8 cellular contexts compared by ENCODE assay signal in the genomic region with DNA sequence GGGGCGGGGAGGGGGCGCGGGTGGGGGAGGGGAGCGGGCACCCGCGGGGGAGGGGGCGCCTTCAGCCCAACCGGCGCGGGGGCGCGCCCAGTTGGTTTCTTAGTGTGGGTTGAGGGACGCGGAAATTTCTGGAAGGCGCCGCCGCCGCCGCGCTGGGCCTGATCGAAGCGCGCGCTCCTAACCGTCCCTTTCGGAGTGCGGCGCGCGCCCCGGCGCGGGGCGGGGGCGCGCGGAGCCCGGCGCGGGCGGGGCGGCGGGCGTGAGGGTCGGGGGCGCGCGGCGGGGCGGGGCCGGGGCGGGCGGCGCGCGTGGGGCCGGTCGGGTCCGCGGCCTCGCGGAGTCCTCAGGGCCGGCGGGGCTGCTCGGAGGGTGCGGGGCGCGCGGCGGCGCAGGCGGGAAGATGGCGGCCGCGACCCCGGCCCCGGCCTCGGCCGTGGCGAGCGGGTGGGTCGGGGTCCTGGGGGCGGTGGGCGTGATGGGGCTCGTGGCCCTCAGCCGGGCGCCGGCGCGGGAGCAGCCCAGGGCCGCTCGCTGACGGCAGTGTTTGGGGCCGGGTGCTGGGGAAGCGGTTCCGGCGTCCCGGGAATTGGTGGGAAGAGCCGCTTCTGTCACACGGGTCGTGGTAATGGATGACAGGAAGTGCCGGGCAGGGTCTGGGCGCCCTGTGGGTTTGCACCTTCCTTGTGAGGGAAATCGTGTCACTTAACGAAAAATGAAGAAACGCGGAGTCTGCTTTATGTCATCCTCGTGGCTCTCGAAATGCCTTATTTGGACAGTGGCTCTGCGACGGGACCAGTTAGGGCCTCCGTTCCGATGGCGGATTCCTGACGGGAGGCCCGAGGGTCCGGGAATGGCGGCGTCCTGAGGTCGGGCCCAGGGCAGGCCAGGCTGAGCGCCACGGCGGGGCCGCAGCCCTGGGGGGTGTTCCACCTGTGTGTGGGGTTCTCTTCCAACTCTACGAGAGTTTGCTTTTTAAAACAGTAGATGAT. TPM values are rescaled to one million over a fixed set of nuclear protein-coding genes. Genes with fewer than 3 reads are reported as not detected.
A peak's percentile ranks its signal among the peaks of the same experiment; 100 is the strongest.
DNase-seq lines count a peak whose midpoint lies in the region; ATAC-seq, FAIRE-seq and TF ChIP-seq lines count a peak whose summit lies in the region.

No MANE protein-coding gene starts in this region.

- H3K9ac ChIP-seq in stomach smooth muscle (ENCODE audit: low read length in 2 of 2): peak overlapping the region; percentile 83 to 85

- peaks cover 18% of the 10 kb centered on the region for H3K4me1 ChIP-seq in PC-9 (replicated peaks; ENCODE audit: insufficient read depth)
- H3K4me1 ChIP-seq in stomach smooth muscle (ENCODE audit: control insufficient read depth, insufficient read depth, low read length): peaks cover 11% of the 10 kb centered on the region

- POLR2A ChIA-PET in PC-9 (lab: Charles Lee; ENCODE audit: unreplicated experiment): interaction anchor here (0.7 kb wide), 1 partner anchor 19 kb away, joined by 3 read pairs; no protein-coding TSS in a partner anchor

- H3K36me3 Mint-ChIP-seq in activated T-helper 2 cell treated with anti-CD3 and anti-CD28 coated beads, Interferon-gamma antibody, Interleukin-2, Interleukin-4, amounts not matched to agents 10 μg/mL and 5 μg/mL and 100 μg/mL, durations not matched to agents 14 hours and 24 hours and 36 hours (ENCODE audit: low read depth): peaks cover 25% of the 10 kb centered on the region
- H3K36me3 Mint-ChIP-seq in nephron (ENCODE audit: low read depth): peaks cover 35% of the 10 kb centered on the region

- H3K27me3 ChIP-seq in PC-9 (ENCODE audit: insufficient read depth, low read depth) (no peaks in the 10 kb centered on the region), stomach smooth muscle (ENCODE audit: control insufficient read depth in 1 of 2, insufficient read depth in 2 of 2, low read length in 2 of 2) (no peaks in the 10 kb centered on the region)

- no peaks in the 10 kb centered on the region for H3K9me3 Mint-ChIP-seq in activated T-helper 2 cell treated with anti-CD3 and anti-CD28 coated beads, Interferon-gamma antibody, Interleukin-2, Interleukin-4, amounts not matched to agents 10 μg/mL and 5 μg/mL and 100 μg/mL, durations not matched to agents 14 hours and 24 hours and 36 hours
- H3K9me3 Mint-ChIP-seq in nephron: peaks cover 18% of the 10 kb centered on the region

- intact Hi-C loops in PC-9 (cut with micrococcal nuclease; ENCODE audit: unreplicated experiment): loop anchor here (1.0 kb wide), 1 partner anchor 20 kb away; no protein-coding TSS in a partner anchor
- intact Hi-C loops in activated T-helper 2 cell treated with anti-CD3 and anti-CD28 coated beads, Interferon-gamma antibody, Interleukin-2, Interleukin-4, amounts not matched to agents 10 μg/mL and 5 μg/mL and 100 μg/mL, durations not matched to agents 14 hours and 24 hours and 36 hours (cut with micrococcal nuclease): loop anchor here (1.0 to 10.0 kb wide), 2 partner anchors 96 to 680 kb away; partner anchors contain the start of genes HSF2BP, RRP1B and WDR4

- H3F3A ChIP-seq in PC-9 (ENCODE audit: insufficient read depth, low read depth): 0 out of 2 replicates have a peak, but pooled peaks cover 5% of the 10 kb centered on the region

- DNase-seq in D721Med (ENCODE audit: insufficient read length, low spot score) (peak; percentile 46), HTR-8/SVneo (ENCODE audit: insufficient read length, low spot score) (peak; percentile 53), PC-9 (peak; percentile 9 to 40), fibroblast of pulmonary artery (ENCODE audit: low read depth) (peak; percentile 70)
- peak; percentile 40 for DNase-seq in activated T-helper 2 cell treated with anti-CD3 and anti-CD28 coated beads, Interferon-gamma antibody, Interleukin-2, Interleukin-4, amounts not matched to agents 10 μg/mL and 5 μg/mL and 100 μg/mL, durations not matched to agents 14 hours and 24 hours and 36 hours (ENCODE audit: low spot score)

- H3K79me2 ChIP-seq in PC-9 (ENCODE audit: low read depth): peaks cover 31% of the 10 kb centered on the region

- no peaks in the 10 kb centered on the region for H4K20me1 ChIP-seq in PC-9 (ENCODE audit: insufficient read depth)

- H3K9me3 ChIP-seq in PC-9 (ENCODE audit: insufficient read depth, low read depth): no peaks in the 10 kb centered on the region
- peaks cover 0 to 2% of the 10 kb centered on the region in 2 donors for H3K9me3 ChIP-seq in stomach smooth muscle (ENCODE audit: control insufficient read depth in 2 of 2, low read length in 2 of 2)

- CTCF ChIA-PET in PC-9 (lab: Charles Lee): no interaction called here

- no TSS peak for BruUV-seq in PC-9 (replicated peaks; lab: Mats Ljungman, UMichigan)

- no peaks in the 10 kb centered on the region for H3K27me3 Mint-ChIP-seq in activated T-helper 2 cell treated with anti-CD3 and anti-CD28 coated beads, Interferon-gamma antibody, Interleukin-2, Interleukin-4, amounts not matched to agents 10 μg/mL and 5 μg/mL and 100 μg/mL, durations not matched to agents 14 hours and 24 hours and 36 hours (ENCODE audit: low read depth)
- no peaks in the 10 kb centered on the region for H3K27me3 Mint-ChIP-seq in nephron (ENCODE audit: low read depth)

- H3K4me3 Mint-ChIP-seq in activated T-helper 2 cell treated with anti-CD3 and anti-CD28 coated beads, Interferon-gamma antibody, Interleukin-2, Interleukin-4, amounts not matched to agents 10 μg/mL and 5 μg/mL and 100 μg/mL, durations not matched to agents 14 hours and 24 hours and 36 hours (ENCODE audit: low read depth): peak overlapping the region; percentile 87
- H3K4me3 Mint-ChIP-seq in nephron: peak overlapping the region; percentile 87 to 92 (median 92)

- H3K4me1 Mint-ChIP-seq in activated T-helper 2 cell treated with anti-CD3 and anti-CD28 coated beads, Interferon-gamma antibody, Interleukin-2, Interleukin-4, amounts not matched to agents 10 μg/mL and 5 μg/mL and 100 μg/mL, durations not matched to agents 14 hours and 24 hours and 36 hours (ENCODE audit: low read depth): peaks cover 25% of the 10 kb centered on the region
- H3K4me1 Mint-ChIP-seq in nephron: peaks cover 7% of the 10 kb centered on the region

- H3K27ac ChIP-seq in PC-9 (peak overlapping the region; percentile 54), stomach smooth muscle (ENCODE audit: low read length) (peak overlapping the region; percentile 97)

- H3K4me2 ChIP-seq in PC-9: peak overlapping the region; percentile 89

- H3K4me3 ChIP-seq in PC-9 (peak overlapping the region; percentile 81), fibroblast of pulmonary artery (replicated peaks; ENCODE audit: low read depth, low read length) (peak overlapping the region; percentile 90), stomach smooth muscle (ENCODE audit: low read length in 2 of 2) (peak overlapping the region; percentile 75 to 82)

- no peak for FAIRE-seq in D721Med (lab: Jason Lieb, UNC)
- FAIRE-seq in HTR-8/SVneo (lab: Jason Lieb, UNC): no peak

- peak; percentile 26 for ATAC-seq in GM21381 (IDR thresholded peaks at IDR 0.05; ENCODE audit: unreplicated experiment)

- TF ChIP-seq CTCF in D721Med (IDR thresholded peaks at IDR 0.05; ENCODE audit: insufficient read depth, missing control alignments): no peak
- TF ChIP-seq CTCF in PC-9 (conservative IDR thresholded peaks at IDR 0.05): no peak
- TF ChIP-seq CTCF in fibroblast of pulmonary artery (IDR thresholded peaks at IDR 0.05; ENCODE audit: low read length, missing control alignments): no peak
- no peak for TF ChIP-seq CTCF in nephron (IDR thresholded peaks at IDR 0.05; ENCODE audit: unreplicated experiment in 3 of 3)

- H3K9me2 ChIP-seq in PC-9 (ENCODE audit: insufficient read depth): no peaks in the 10 kb centered on the region

- peak overlapping the region; percentile 79 for H2AFZ ChIP-seq in PC-9

- peak overlapping the region; percentile 90 for H3K27ac Mint-ChIP-seq in activated T-helper 2 cell treated with anti-CD3 and anti-CD28 coated beads, Interferon-gamma antibody, Interleukin-2, Interleukin-4, amounts not matched to agents 10 μg/mL and 5 μg/mL and 100 μg/mL, durations not matched to agents 14 hours and 24 hours and 36 hours
- H3K27ac Mint-ChIP-seq in nephron: peak overlapping the region; percentile 77 to 98 (median 97)

- H3K36me3 ChIP-seq in PC-9 (ENCODE audit: low read depth) (0 out of 2 replicates have a peak, but pooled peaks cover 5% of the 10 kb centered on the region), stomach smooth muscle (ENCODE audit: control insufficient read depth in 2 of 2, insufficient read depth in 2 of 2, low read length in 2 of 2) (peaks cover 0 to 5% of the 10 kb centered on the region in 2 donors)

RNA-seq across cellular contexts. Expression of gene PKNOX1, which starts 0.8 kb away (rescaled TPM):
- total RNA-seq in PC-9 (2021): 8.9 and 17.1 TPM in 2 replicates
- 25.6 and 26.9 TPM in 2 replicates for total RNA-seq in activated T-helper 2 cell treated with anti-CD3 and anti-CD28 coated beads, Interferon-gamma antibody, Interleukin-2, Interleukin-4, amounts not matched to agents 10 μg/mL and 5 μg/mL and 100 μg/mL, durations not matched to agents 14 hours and 24 hours and 36 hours

RNA-seq across cellular contexts. Expression of gene ERVH48-1, which starts 49.7 kb away (rescaled TPM):
- total RNA-seq in PC-9 (2021): not detected in 2 replicates
- total RNA-seq in activated T-helper 2 cell treated with anti-CD3 and anti-CD28 coated beads, Interferon-gamma antibody, Interleukin-2, Interleukin-4, amounts not matched to agents 10 μg/mL and 5 μg/mL and 100 μg/mL, durations not matched to agents 14 hours and 24 hours and 36 hours: 0.21 and 0.30 TPM in 2 replicates

Comparison
In these comparisons a context has a peak if more than half of its experiments do, and no peak if none do; other contexts are left out.
1. Peak in every context shown above with its lines: DNase-seq, ATAC-seq, H3K4me3 ChIP-seq and H3K27ac ChIP-seq.